ENCODE assay signal across 17 cellular contexts in the genomic region with DNA sequence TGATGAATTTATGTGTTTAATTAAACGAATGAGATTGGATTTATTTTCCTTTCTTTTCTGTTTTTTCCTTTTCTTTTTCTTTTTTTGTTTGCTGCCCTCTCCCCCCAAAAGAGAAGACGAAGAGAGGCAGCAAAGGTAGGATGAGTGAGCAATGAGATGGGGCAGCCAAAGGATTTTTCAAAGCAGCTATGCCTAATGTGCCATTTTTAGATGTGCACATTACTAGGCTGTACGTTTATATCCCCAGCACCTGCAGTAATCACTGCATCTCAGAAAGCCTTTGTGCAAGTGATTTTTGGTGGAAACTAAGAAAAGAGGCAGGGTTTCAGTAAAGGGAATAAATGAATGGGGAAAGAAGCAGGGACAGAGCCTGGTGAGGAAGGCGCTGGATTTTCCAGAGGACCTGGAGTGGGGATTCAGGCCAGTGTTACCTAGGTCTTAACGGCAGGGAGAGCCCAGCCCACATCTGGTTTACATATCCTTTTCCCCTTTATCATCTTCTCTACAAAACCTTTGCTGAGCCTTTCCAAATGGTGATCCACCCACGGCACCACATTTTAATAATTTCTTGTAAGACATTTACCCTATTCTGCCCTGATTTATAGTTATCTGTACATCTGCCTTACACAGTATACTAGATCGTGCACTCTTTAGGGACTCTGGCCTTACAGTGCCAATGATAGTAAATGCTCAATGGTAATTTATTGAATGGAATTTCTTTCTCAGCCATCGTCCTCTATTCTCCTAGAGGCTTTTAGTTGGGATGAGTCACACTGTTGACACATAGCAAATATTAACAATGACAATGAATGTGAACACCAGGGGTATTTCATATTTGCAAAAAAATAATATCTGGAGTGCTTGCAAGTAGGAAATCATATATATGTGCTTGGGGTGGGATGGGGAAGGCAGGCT. TPM values are rescaled to one million over a fixed set of nuclear protein-coding genes. Genes with fewer than 3 reads are reported as not detected.
DNase-seq lines count a peak whose midpoint lies in the region; ATAC-seq, FAIRE-seq and TF ChIP-seq lines count a peak whose summit lies in the region.
"Had no signal": no experiment of that assay in that cellular context is flagged by ENCODE, and none has a peak within 500 bp of the region (broad histone marks: within the 10 kb centered on the region; RNA-seq: fewer than 3 reads in every experiment).

No MANE protein-coding gene starts in this region.

- TF ChIP-seq RAD21 in A549 (conservative IDR thresholded peaks at IDR 0.05 in 1 of 2, IDR thresholded peaks at IDR 0.05 in 1 of 2): no peak

- 25% methylated on average over 8 of the region's 8 CpGs for WGBS in A549 (ENCODE audit: missing lambda C conversion rate)

- H3K4me3 ChIP-seq in A549 (no peak overlapping the region), fibroblast of pulmonary artery (replicated peaks; ENCODE audit: low read depth, low read length) (no peak overlapping the region), coronary artery (no peak overlapping the region)
- H3K4me3 ChIP-seq: ascending aorta, gastrocnemius medialis, K562 had no signal

- CTCF ChIA-PET in A549 (lab: Yijun Ruan, JAX): interaction anchor here (1.0 to 1.3 kb wide), 2 partner anchors 27 to 28 kb away, joined by 3 read pairs; no protein-coding TSS in a partner anchor

- peak; percentile 79 to 88 for ATAC-seq in A549
- ATAC-seq in HG03175 (IDR thresholded peaks at IDR 0.05; ENCODE audit: unreplicated experiment): no peak
- ATAC-seq in sciatic nerve: no peak
- no peak for ATAC-seq in HG03432 (IDR thresholded peaks at IDR 0.05; ENCODE audit: unreplicated experiment)
- ATAC-seq: gastrocnemius medialis, K562 had no signal

- no peak for TF ChIP-seq POLR2A in A549 (IDR thresholded peaks at IDR 0.05; ENCODE audit: low read length)

- DNase-seq in A549 (ENCODE audit: low read depth in 1 of 2, low spot score in 1 of 2) (peak; percentile 39 to 57), GM04504 (ENCODE audit: low read depth) (peak; percentile 17), RPMI7951 (ENCODE audit: low read depth) (peak; percentile 37), fibroblast of pulmonary artery (ENCODE audit: low read depth) (peak; percentile 41), sciatic nerve (ENCODE audit: low spot score) (no peak), coronary artery (ENCODE audit: low spot score) (no peak)
- DNase-seq: activated CD4-positive, alpha-beta T cell treated with anti-CD3 and anti-CD28 coated beads, Interleukin-2, amount 50 U/mL, for 4 hours; Calu3; gastrocnemius medialis; NCI-H1694; NCI-H524 treated with DMSO at 0.1 percent for 48 hours had no signal

- peaks cover 28% of the 10 kb centered on the region for H3K4me1 ChIP-seq in A549

- intact Hi-C loops in sciatic nerve (cut with DNase I): no loop called here

- H3K27ac ChIP-seq in A549 (peak overlapping the region; percentile 64 to 75), coronary artery (no peak overlapping the region)
- H3K27ac ChIP-seq: ascending aorta had no signal

- H3K9me3 ChIP-seq in A549: no peaks in the 10 kb centered on the region
- H3K9me3 ChIP-seq: ascending aorta, gastrocnemius medialis had no signal

- peak overlapping the region; percentile 79 for H3K4me2 ChIP-seq in A549

- FAIRE-seq in A549 (lab: Jason Lieb, UNC): no peak
- FAIRE-seq: H54, K562, urothelium cell line had no signal

- no peak for TF ChIP-seq CTCF in A549 (IDR thresholded peaks at IDR 0.05)
- no peak for TF ChIP-seq CTCF in fibroblast of pulmonary artery (IDR thresholded peaks at IDR 0.05; ENCODE audit: low read length, missing control alignments)
- TF ChIP-seq CTCF in coronary artery (IDR thresholded peaks at IDR 0.05): no peak

- POLR2A ChIA-PET in A549 (lab: Yijun Ruan, JAX): no interaction called here

- no peak for TF ChIP-seq EP300 in A549 (IDR thresholded peaks at IDR 0.05)

TF ChIP-seq in A549, 52 proteins besides CTCF, POLR2A, EP300 and RAD21:
- TF ChIP-seq FOSL2 (IDR thresholded peaks at IDR 0.05): peak; percentile 61
- TF ChIP-seq FOSL2 (CRISPR knock-in tag; IDR thresholded peaks at IDR 0.05): peak; percentile 90
- no peak for TF ChIP-seq KDM1A (IDR thresholded peaks at IDR 0.05; ENCODE audit: low read depth)
- TF ChIP-seq, protein P1, sequence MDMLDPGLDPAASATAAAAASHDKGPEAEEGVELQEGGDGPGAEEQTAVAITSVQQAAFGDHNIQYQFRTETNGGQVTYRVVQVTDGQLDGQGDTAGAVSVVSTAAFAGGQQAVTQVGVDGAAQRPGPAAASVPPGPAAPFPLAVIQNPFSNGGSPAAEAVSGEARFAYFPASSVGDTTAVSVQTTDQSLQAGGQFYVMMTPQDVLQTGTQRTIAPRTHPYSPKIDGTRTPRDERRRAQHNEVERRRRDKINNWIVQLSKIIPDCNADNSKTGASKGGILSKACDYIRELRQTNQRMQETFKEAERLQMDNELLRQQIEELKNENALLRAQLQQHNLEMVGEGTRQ (IDR thresholded peaks at IDR 0.05): no peak
- peak; percentile 53 for TF ChIP-seq JUNB (IDR thresholded peaks at IDR 0.05)
- no peak for TF ChIP-seq NR3C1 (IDR thresholded peaks at IDR 0.05)
- TF ChIP-seq ESRRA (IDR thresholded peaks at IDR 0.05; ENCODE audit: borderline replicate concordance, low read length): no peak
- 0 out of 4 replicates have a peak, but pooled peaks of 1 of the 2 experiments have one; percentile 9 for TF ChIP-seq CEBPB (IDR thresholded peaks at IDR 0.05)
- no peak for TF ChIP-seq HDAC2 (IDR thresholded peaks at IDR 0.05)
- TF ChIP-seq ZFP36 (IDR thresholded peaks at IDR 0.05; ENCODE audit: borderline replicate concordance, partially characterized antibody): no peak
- no peak for TF ChIP-seq RNF2 (IDR thresholded peaks at IDR 0.05; ENCODE audit: borderline replicate concordance, low read depth)
- no peak for TF ChIP-seq RARB (CRISPR knock-in tag; IDR thresholded peaks at IDR 0.05)
- no peak for TF ChIP-seq HES2 (IDR thresholded peaks at IDR 0.05)
- no peak for TF ChIP-seq RFX5 (IDR thresholded peaks at IDR 0.05)
- TF ChIP-seq ZC3H11A (IDR thresholded peaks at IDR 0.05): no peak
- TF ChIP-seq EHMT2 (IDR thresholded peaks at IDR 0.05; ENCODE audit: low read depth): no peak
- TF ChIP-seq NPAS2 (CRISPR knock-in tag; IDR thresholded peaks at IDR 0.05; ENCODE audit: borderline replicate concordance): no peak
- no peak for TF ChIP-seq SMC3 (IDR thresholded peaks at IDR 0.05)

RNA-seq across cellular contexts. Expression of gene ATXN1, which starts 38.3 kb away (rescaled TPM):
- polyA plus RNA-seq in A549 (2011; rRNA removed) (8.3 and 10.5 TPM in 2 replicates), A549 (2017; fragmentation: RNase III; extraction: RNeasy Plus Mini Kit Qiagen cat#74134 plus additional on column Dnase treatment) (2.2 to 3.1 TPM (median 2.9 TPM) in 3 replicates)
- 1.9 and 3.4 TPM in 2 replicates for polyA plus RNA-seq in A549 (2012; cell fraction: cytosol; rRNA removed)
- polyA plus RNA-seq in A549 (2012; cell fraction: nucleus; rRNA removed): 4.3 and 4.5 TPM in 2 replicates
- polyA minus RNA-seq in A549 (2011; rRNA and poly(A)+ RNA removed): 22.8 and 27.3 TPM in 2 replicates
- total RNA-seq in RPMI7951 (2014; rRNA removed; shearing (Covaris generic)): 29.1 and 31.2 TPM in 2 replicates
- total RNA-seq in sciatic nerve: 70.0 TPM

Comparison
In these comparisons a context has a peak if more than half of its experiments do, and no peak if none do; other contexts are left out.
1. ATAC-seq: peak in A549 (2 of 2); none in HG03175 (single experiment), sciatic nerve (single experiment) and HG03432 (single experiment).
2. DNase-seq: peak in A549 (2 of 2), GM04504 (single experiment), RPMI7951 (single experiment) and fibroblast of pulmonary artery (single experiment); none in sciatic nerve (single experiment) and coronary artery (single experiment).
3. H3K27ac ChIP-seq: peak in A549 (2 of 2); none in coronary artery (0 of 2).